In genomic region chr1:25090707-25091422, GRCh38 we compare ENCODE assay signal across 20 cellular contexts.
A peak's percentile ranks its signal among the peaks of the same experiment; 100 is the strongest.
DNase-seq lines count a peak whose midpoint lies in the region; ATAC-seq and TF ChIP-seq lines count a peak whose summit lies in the region.
"Had no signal": no experiment of that assay in that cellular context is flagged by ENCODE, and none has a peak within 500 bp of the region (broad histone marks: within the 10 kb centered on the region; RNA-seq: fewer than 3 reads in every experiment).

No MANE protein-coding gene starts in this region.

- no peaks in the 10 kb centered on the region for H3K27me3 ChIP-seq in right atrium auricular region
- H3K27me3 ChIP-seq in RWPE2 (ENCODE audit: insufficient read depth, poor library complexity, severe bottlenecking): no peaks in the 10 kb centered on the region
- H3K27me3 ChIP-seq: uterus had no signal

- TF ChIP-seq CTCF in right atrium auricular region (IDR thresholded peaks at IDR 0.05) (no peak), RWPE2 (IDR thresholded peaks at IDR 0.05; ENCODE audit: poor library complexity, severe bottlenecking) (no peak), fibroblast of pulmonary artery (IDR thresholded peaks at IDR 0.05; ENCODE audit: low read length, missing control alignments) (no peak)

- intact Hi-C loops in Right ventricle myocardium inferior (cut with DNase I): no loop called here

- DNase-seq in Right ventricle myocardium inferior (ENCODE audit: missing footprints) (peak; percentile 4), right atrium auricular region (ENCODE audit: low spot score) (no peak), RWPE2 (ENCODE audit: low spot score) (no peak), fibroblast of pulmonary artery (ENCODE audit: low read depth) (peak; percentile 8), NCI-H146 (lab: John Stamatoyannopoulos, UW) (no peak), left lobe of liver (ENCODE audit: low spot score) (no peak)
- DNase-seq: ACHN; activated T-cell treated with anti-CD3 and anti-CD28 coated beads, Interleukin-2, amount 50 U/mL, for 48 hours; CD4-positive, CD25-positive, alpha-beta regulatory T cell; central memory CD4-positive, alpha-beta T cell; HFFc6; left colon; NCI-H1417; stimulated activated CD4-positive, alpha-beta T cell treated with anti-CD3 and anti-CD28 coated beads, Interleukin-4, amount 100 ng/mL, for 4 hours; uterus had no signal

- H3K4me3 ChIP-seq in right atrium auricular region: no peak overlapping the region
- no peak overlapping the region for H3K4me3 ChIP-seq in RWPE2 (ENCODE audit: severe bottlenecking)
- H3K4me3 ChIP-seq in fibroblast of pulmonary artery (replicated peaks; ENCODE audit: low read depth, low read length): no peak overlapping the region
- H3K4me3 ChIP-seq: esophagus muscularis mucosa, smooth muscle cell, uterus had no signal

- H3K9me3 ChIP-seq in right atrium auricular region (no peaks in the 10 kb centered on the region), RWPE2 (ENCODE audit: severe bottlenecking) (no peaks in the 10 kb centered on the region)
- H3K9me3 ChIP-seq: uterus had no signal

- H3K36me3 ChIP-seq in right atrium auricular region (no peaks in the 10 kb centered on the region), RWPE2 (ENCODE audit: low read depth) (no peaks in the 10 kb centered on the region)
- H3K36me3 ChIP-seq: esophagus muscularis mucosa, uterus had no signal

- no peaks in the 10 kb centered on the region for H3K4me1 ChIP-seq in right atrium auricular region
- H3K4me1 ChIP-seq in RWPE2 (ENCODE audit: insufficient read depth, poor library complexity, severe bottlenecking): no peaks in the 10 kb centered on the region
- H3K4me1 ChIP-seq: esophagus muscularis mucosa, uterus had no signal

- ATAC-seq in Right ventricle myocardium inferior: no peak
- ATAC-seq in RWPE2 (ENCODE audit: low read depth): peak; percentile 46; the same call in 1 of the 3 replicates
- ATAC-seq in HG03135 (IDR thresholded peaks at IDR 0.05; ENCODE audit: unreplicated experiment): no peak
- no peak for ATAC-seq in HG03354 (IDR thresholded peaks at IDR 0.05; ENCODE audit: poor library complexity, severe bottlenecking, unreplicated experiment)
- ATAC-seq in left lobe of liver: no peak
- ATAC-seq: left colon had no signal

- H3K27ac ChIP-seq in right atrium auricular region (no peak overlapping the region), RWPE2 (ENCODE audit: poor library complexity, severe bottlenecking) (no peak overlapping the region)
- H3K27ac ChIP-seq: esophagus muscularis mucosa, KMS-11, uterus had no signal

Comparison
In these comparisons a context has a peak if more than half of its experiments do, and no peak if none do; other contexts are left out.
1. DNase-seq: peak in Right ventricle myocardium inferior (single experiment) and fibroblast of pulmonary artery (single experiment); none in right atrium auricular region (single experiment), RWPE2 (single experiment), NCI-H146 (single experiment) and left lobe of liver (single experiment).